ENCODE assay signal across 22 cellular contexts in the genomic region with DNA sequence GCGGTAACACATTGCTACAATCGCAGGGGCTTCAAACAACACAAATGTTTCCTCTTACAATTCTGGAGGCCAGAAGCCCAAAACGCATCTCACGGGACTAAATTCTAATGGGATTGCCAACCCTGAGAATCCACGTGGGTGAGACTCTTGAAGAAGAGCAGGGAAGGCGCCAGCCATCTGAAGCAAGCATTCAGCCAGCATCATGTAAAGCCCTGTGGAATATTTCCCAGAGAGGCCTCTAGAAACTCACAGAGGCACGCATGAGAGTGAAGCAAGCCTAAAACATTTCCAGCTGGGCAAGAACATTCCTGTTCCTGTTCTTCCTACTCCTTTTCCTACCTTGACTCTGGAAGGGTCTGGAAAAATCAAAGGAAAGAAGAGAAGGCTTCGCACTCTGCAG.
"Had no signal": no experiment of that assay in that cellular context is flagged by ENCODE, and none has a peak within 500 bp of the region (broad histone marks: within the 10 kb centered on the region; RNA-seq: fewer than 3 reads in every experiment).

No MANE protein-coding gene starts in this region.

- H3K36me3 ChIP-seq: esophagus muscularis mucosa, heart left ventricle, pancreas, right lobe of liver, thoracic aorta, transverse colon had no signal

- H3K4me1 Mint-ChIP-seq: nephron had no signal

- ATAC-seq: effector memory CD8-positive, alpha-beta T cell; heart left ventricle; left colon; left ventricle myocardium superior; pancreas; right lobe of liver; stimulated activated memory B cell treated with anti-CD40 and anti-IgM and Interleukin-4, amounts not matched to agents 10 μg/mL and 1 μg/mL and 100 μg/mL, for 72 hours; stimulated activated naive CD8-positive, alpha-beta T cell treated with anti-CD3 and anti-CD28 coated beads, Interleukin-15, amount 100 ng/mL, for 72 hours had no signal

- H3K27ac Mint-ChIP-seq: dendritic cell treated with granulocyte-macrophage colony-stimulating factor and Interleukin-4, amounts not matched to agents 40 ng/mL and 50 ng/mL, for 4 days; effector memory CD8-positive, alpha-beta T cell; nephron; progenitor cell of endocrine pancreas; stimulated activated memory B cell treated with anti-CD40 and anti-IgM and Interleukin-4, amounts not matched to agents 10 μg/mL and 1 μg/mL and 100 μg/mL, for 72 hours had no signal

- H3K27me3 ChIP-seq: esophagus muscularis mucosa, right lobe of liver, transverse colon had no signal

- H3K27me3 Mint-ChIP-seq: dendritic cell treated with granulocyte-macrophage colony-stimulating factor and Interleukin-4, amounts not matched to agents 40 ng/mL and 50 ng/mL, for 4 days; stimulated activated memory B cell treated with anti-CD40 and anti-IgM and Interleukin-4, amounts not matched to agents 10 μg/mL and 1 μg/mL and 100 μg/mL, for 72 hours had no signal

- H3K4me1 ChIP-seq: heart left ventricle, pancreas, right lobe of liver, transverse colon had no signal

- H3K27ac ChIP-seq: epithelial cell of prostate, esophagus muscularis mucosa, heart left ventricle, pancreas, right lobe of liver, thoracic aorta, transverse colon had no signal

- H3K36me3 Mint-ChIP-seq: stimulated activated memory B cell treated with anti-CD40 and anti-IgM and Interleukin-4, amounts not matched to agents 10 μg/mL and 1 μg/mL and 100 μg/mL, for 72 hours had no signal

- H3K9me3 ChIP-seq: esophagus muscularis mucosa, heart left ventricle, pancreas, right lobe of liver, thoracic aorta, transverse colon had no signal

- H3K4me3 Mint-ChIP-seq: dendritic cell treated with granulocyte-macrophage colony-stimulating factor and Interleukin-4, amounts not matched to agents 40 ng/mL and 50 ng/mL, for 4 days; effector memory CD8-positive, alpha-beta T cell; nephron; stimulated activated memory B cell treated with anti-CD40 and anti-IgM and Interleukin-4, amounts not matched to agents 10 μg/mL and 1 μg/mL and 100 μg/mL, for 72 hours; stimulated activated naive CD8-positive, alpha-beta T cell treated with anti-CD3 and anti-CD28 coated beads, Interleukin-15, amount 100 ng/mL, for 72 hours had no signal

- DNase-seq: effector memory CD8-positive, alpha-beta T cell; heart left ventricle; hippocampal formation; left colon; left ventricle myocardium superior; mesenchymal stem cell; midbrain; occipital lobe; pancreas; right lobe of liver; stimulated activated CD4-positive, alpha-beta T cell treated with anti-CD3 and anti-CD28 coated beads, Interleukin-4, amount 100 ng/mL, for 1 hour; stimulated activated CD8-positive, alpha-beta memory T cell treated with anti-CD3 and anti-CD28 coated beads, Interleukin-4, amount 100 ng/mL, for 48 hours; stimulated activated naive CD8-positive, alpha-beta T cell treated with anti-CD3 and anti-CD28 coated beads, Interleukin-15, amount 100 ng/mL, for 72 hours; transverse colon had no signal

- H3K4me3 ChIP-seq: esophagus muscularis mucosa, heart left ventricle, lung, pancreas, right lobe of liver, thoracic aorta, transverse colon had no signal

- H3K9me3 Mint-ChIP-seq: effector memory CD8-positive, alpha-beta T cell; stimulated activated naive CD8-positive, alpha-beta T cell treated with anti-CD3 and anti-CD28 coated beads, Interleukin-15, amount 100 ng/mL, for 72 hours had no signal
